Comparison of ENCODE assay signal across 1 cellular context in the genomic region with DNA sequence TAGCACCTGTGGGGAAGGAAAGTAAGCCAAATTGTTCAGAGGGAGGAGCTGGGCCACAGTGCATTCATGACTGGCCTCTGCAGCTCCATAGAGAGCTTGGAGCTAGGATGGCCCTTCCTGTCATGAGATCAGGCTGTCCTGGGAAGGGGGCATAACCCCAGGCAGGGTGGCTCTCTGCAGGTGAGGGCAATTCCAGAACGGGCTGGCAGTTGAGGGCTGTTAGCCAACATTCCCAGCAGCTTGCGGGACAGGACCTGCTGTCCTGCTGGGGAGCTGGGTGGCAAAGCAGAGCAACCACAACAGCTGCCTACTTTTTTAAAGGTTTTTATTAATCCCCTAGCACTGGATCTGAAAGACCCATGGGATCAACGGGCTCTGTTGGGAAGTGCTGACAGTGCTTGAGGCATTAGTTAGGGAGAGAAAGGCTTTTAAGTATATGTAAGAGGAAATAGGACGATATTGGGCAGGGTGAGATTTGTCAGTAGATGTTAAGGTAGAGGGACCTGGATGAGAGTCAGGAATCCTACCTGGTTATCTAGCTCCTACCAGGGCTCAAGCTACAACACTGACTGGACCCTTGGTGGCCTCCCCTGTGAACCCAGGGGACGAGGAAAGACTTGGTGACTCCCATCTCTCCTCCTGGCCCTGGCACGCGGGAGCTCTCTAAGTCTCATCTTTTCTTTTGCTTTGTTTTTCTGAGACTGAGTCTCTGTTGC.
TF ChIP-seq lines count a peak whose summit lies in the region.

No MANE protein-coding gene starts in this region.

TF ChIP-seq in IMR-90, 13 proteins besides CTCF, POLR2A, EP300 and RAD21:
- TF ChIP-seq CHD1 (IDR thresholded peaks at IDR 0.05; ENCODE audit: low read depth, low read length): no peak
- no peak for TF ChIP-seq SMC3 (IDR thresholded peaks at IDR 0.05; ENCODE audit: low read depth, low read length)
- TF ChIP-seq, protein P1, sequence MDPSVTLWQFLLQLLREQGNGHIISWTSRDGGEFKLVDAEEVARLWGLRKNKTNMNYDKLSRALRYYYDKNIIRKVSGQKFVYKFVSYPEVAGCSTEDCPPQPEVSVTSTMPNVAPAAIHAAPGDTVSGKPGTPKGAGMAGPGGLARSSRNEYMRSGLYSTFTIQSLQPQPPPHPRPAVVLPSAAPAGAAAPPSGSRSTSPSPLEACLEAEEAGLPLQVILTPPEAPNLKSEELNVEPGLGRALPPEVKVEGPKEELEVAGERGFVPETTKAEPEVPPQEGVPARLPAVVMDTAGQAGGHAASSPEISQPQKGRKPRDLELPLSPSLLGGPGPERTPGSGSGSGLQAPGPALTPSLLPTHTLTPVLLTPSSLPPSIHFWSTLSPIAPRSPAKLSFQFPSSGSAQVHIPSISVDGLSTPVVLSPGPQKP (IDR thresholded peaks at IDR 0.05; ENCODE audit: borderline replicate concordance, low read depth, low read length): no peak
- no peak for TF ChIP-seq BHLHE40 (IDR thresholded peaks at IDR 0.05; ENCODE audit: low read depth, low read length)
TF ChIP-seq in IMR-90: peak in this region for 0.
